In the genomic region with DNA sequence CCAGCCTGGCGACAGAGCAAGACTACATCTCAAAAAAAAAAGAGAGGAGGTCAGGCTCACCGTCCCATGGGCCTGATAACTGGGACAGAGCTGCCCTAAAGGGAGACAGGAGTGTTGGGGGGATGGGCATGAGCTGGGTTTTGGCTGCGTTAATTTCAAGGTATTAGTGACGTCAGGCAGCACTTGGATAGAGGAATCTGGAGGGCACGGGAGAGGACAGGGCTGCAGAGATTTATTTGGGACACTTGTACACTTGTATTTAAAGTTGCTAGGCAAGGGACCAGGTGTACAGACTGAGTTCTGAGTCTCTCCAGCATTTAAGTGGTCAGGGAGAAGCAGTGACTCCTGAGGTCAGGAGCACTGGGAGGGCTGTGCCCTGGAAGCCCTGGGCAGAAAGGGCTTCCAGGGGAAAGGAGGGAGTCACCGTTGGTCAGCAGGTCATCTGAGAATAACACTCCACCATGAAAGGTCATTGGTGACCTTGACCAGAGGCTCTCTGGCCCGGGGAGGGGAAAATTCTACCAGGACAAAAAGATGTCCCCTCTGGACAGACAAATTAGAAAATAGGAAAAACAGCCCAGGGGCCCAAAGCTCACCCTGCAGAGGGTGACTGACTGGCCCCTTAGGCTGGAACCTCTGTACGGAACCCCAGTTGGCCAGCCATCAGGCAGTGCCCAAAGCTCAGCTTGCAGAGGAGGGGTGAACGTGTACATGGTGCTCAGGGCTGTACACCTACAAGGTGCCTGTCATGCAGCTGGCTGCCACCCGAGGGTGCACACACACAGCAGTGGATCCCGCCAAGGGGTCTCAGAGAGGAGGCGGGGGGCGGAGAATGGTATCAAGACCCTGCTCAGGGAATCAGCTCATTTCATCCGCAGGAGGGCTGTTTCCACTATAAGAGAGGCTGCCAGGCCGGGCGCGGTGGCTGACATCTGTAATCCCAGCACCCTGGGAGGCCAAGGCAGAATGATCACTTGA, we compare ENCODE assay signal across 1 cellular context.
TF ChIP-seq lines count a peak whose summit lies in the region.

No MANE protein-coding gene starts in this region.

TF ChIP-seq in HepG2, 621 proteins besides CTCF, POLR2A, EP300 and RAD21 (continues in another document):
- TF ChIP-seq ZNF331 (CRISPR knock-in tag; IDR thresholded peaks at IDR 0.05) = 0 out of 2 replicates have a peak, but pooled peaks have one; percentile 19
- TF ChIP-seq POLR2AphosphoS2 (IDR thresholded peaks at IDR 0.05; ENCODE audit: low read depth, low read length) = no peak
- TF ChIP-seq IRF2 (CRISPR knock-in tag; IDR thresholded peaks at IDR 0.05) = 0 out of 2 replicates have a peak, but pooled peaks have one; percentile 10
- TF ChIP-seq GFI1 (CRISPR knock-in tag; IDR thresholded peaks at IDR 0.05; ENCODE audit: borderline replicate concordance) = peak; percentile 56
- TF ChIP-seq STAG1 (CRISPR knock-in tag; IDR thresholded peaks at IDR 0.05) = peak; percentile 51
- no peak for TF ChIP-seq ZNF720 (CRISPR knock-in tag; IDR thresholded peaks at IDR 0.05)
- TF ChIP-seq, protein P1, sequence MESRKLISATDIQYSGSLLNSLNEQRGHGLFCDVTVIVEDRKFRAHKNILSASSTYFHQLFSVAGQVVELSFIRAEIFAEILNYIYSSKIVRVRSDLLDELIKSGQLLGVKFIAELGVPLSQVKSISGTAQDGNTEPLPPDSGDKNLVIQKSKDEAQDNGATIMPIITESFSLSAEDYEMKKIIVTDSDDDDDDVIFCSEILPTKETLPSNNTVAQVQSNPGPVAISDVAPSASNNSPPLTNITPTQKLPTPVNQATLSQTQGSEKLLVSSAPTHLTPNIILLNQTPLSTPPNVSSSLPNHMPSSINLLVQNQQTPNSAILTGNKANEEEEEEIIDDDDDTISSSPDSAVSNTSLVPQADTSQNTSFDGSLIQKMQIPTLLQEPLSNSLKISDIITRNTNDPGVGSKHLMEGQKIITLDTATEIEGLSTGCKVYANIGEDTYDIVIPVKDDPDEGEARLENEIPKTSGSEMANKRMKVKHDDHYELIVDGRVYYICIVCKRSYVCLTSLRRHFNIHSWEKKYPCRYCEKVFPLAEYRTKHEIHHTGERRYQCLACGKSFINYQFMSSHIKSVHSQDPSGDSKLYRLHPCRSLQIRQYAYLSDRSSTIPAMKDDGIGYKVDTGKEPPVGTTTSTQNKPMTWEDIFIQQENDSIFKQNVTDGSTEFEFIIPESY (CRISPR knock-in tag; IDR thresholded peaks at IDR 0.05) = peak; percentile 91
- TF ChIP-seq ZSCAN25 (CRISPR knock-in tag; IDR thresholded peaks at IDR 0.05) = peak; percentile 58; the same call in 1 of the 2 replicates
- TF ChIP-seq, protein P2, sequence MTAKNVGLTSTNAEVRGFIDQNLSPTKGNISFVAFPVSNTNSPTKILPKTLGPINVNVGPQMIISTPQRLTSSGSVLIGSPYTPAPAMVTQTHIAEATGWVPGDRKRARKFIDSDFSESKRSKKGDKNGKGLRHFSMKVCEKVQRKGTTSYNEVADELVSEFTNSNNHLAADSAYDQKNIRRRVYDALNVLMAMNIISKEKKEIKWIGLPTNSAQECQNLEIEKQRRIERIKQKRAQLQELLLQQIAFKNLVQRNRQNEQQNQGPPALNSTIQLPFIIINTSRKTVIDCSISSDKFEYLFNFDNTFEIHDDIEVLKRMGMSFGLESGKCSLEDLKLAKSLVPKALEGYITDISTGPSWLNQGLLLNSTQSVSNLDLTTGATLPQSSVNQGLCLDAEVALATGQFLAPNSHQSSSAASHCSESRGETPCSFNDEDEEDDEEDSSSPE (CRISPR knock-in tag; IDR thresholded peaks at IDR 0.05) = no peak
- 0 out of 2 replicates have a peak, but pooled peaks have one; percentile 27 for TF ChIP-seq ZMYM3 (CRISPR knock-in tag; IDR thresholded peaks at IDR 0.05)
- TF ChIP-seq ZNF318 (CRISPR knock-in tag; IDR thresholded peaks at IDR 0.05) = no peak
- no peak for TF ChIP-seq NONO (IDR thresholded peaks at IDR 0.05)
- TF ChIP-seq NONO (CRISPR knock-in tag; conservative IDR thresholded peaks at IDR 0.05) = 0 out of 2 replicates have a peak, but pooled peaks have one; percentile 29
- TF ChIP-seq MTA1 (CRISPR knock-in tag; IDR thresholded peaks at IDR 0.05; ENCODE audit: borderline replicate concordance) = peak; percentile 67; the same call in 1 of the 2 replicates
- TF ChIP-seq, protein P3, sequence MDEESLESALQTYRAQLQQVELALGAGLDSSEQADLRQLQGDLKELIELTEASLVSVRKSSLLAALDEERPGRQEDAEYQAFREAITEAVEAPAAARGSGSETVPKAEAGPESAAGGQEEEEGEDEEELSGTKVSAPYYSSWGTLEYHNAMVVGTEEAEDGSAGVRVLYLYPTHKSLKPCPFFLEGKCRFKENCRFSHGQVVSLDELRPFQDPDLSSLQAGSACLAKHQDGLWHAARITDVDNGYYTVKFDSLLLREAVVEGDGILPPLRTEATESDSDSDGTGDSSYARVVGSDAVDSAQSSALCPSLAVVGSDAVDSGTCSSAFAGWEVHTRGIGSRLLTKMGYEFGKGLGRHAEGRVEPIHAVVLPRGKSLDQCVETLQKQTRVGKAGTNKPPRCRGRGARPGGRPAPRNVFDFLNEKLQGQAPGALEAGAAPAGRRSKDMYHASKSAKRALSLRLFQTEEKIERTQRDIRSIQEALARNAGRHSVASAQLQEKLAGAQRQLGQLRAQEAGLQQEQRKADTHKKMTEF (CRISPR knock-in tag; IDR thresholded peaks at IDR 0.05) = 0 out of 2 replicates have a peak, but pooled peaks have one; percentile 21
- TF ChIP-seq ZNF296 (CRISPR knock-in tag; conservative IDR thresholded peaks at IDR 0.05) = no peak
- TF ChIP-seq RARA (CRISPR knock-in tag; IDR thresholded peaks at IDR 0.05) = peak; percentile 52
- 0 out of 2 replicates have a peak, but pooled peaks have one; percentile 36 for TF ChIP-seq ZNF264 (CRISPR knock-in tag; IDR thresholded peaks at IDR 0.05)
- TF ChIP-seq PHF21A (CRISPR knock-in tag; IDR thresholded peaks at IDR 0.05) = peak; percentile 58; the same call in 1 of the 2 replicates
- TF ChIP-seq IKZF5 (CRISPR knock-in tag; IDR thresholded peaks at IDR 0.05) = 0 out of 2 replicates have a peak, but pooled peaks have one; percentile 23
- TF ChIP-seq, protein P4, sequence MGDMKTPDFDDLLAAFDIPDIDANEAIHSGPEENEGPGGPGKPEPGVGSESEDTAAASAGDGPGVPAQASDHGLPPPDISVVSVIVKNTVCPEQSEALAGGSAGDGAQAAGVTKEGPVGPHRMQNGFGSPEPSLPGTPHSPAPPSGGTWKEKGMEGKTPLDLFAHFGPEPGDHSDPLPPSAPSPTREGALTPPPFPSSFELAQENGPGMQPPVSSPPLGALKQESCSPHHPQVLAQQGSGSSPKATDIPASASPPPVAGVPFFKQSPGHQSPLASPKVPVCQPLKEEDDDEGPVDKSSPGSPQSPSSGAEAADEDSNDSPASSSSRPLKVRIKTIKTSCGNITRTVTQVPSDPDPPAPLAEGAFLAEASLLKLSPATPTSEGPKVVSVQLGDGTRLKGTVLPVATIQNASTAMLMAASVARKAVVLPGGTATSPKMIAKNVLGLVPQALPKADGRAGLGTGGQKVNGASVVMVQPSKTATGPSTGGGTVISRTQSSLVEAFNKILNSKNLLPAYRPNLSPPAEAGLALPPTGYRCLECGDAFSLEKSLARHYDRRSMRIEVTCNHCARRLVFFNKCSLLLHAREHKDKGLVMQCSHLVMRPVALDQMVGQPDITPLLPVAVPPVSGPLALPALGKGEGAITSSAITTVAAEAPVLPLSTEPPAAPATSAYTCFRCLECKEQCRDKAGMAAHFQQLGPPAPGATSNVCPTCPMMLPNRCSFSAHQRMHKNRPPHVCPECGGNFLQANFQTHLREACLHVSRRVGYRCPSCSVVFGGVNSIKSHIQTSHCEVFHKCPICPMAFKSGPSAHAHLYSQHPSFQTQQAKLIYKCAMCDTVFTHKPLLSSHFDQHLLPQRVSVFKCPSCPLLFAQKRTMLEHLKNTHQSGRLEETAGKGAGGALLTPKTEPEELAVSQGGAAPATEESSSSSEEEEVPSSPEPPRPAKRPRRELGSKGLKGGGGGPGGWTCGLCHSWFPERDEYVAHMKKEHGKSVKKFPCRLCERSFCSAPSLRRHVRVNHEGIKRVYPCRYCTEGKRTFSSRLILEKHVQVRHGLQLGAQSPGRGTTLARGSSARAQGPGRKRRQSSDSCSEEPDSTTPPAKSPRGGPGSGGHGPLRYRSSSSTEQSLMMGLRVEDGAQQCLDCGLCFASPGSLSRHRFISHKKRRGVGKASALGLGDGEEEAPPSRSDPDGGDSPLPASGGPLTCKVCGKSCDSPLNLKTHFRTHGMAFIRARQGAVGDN (CRISPR knock-in tag; IDR thresholded peaks at IDR 0.05) = peak; percentile 45; the same call in 1 of the 2 replicates
- peak; percentile 25; the same call in 1 of the 2 replicates for TF ChIP-seq ZFY (CRISPR knock-in tag; IDR thresholded peaks at IDR 0.05)
- no peak for TF ChIP-seq LCORL (IDR thresholded peaks at IDR 0.05)
- peak; percentile 27; the same call in 1 of the 2 replicates for TF ChIP-seq LCORL (CRISPR knock-in tag; IDR thresholded peaks at IDR 0.05)
- TF ChIP-seq ZNF614 (CRISPR knock-in tag; IDR thresholded peaks at IDR 0.05; ENCODE audit: borderline replicate concordance) = 0 out of 2 replicates have a peak, but pooled peaks have one; percentile 11
- TF ChIP-seq NR2F6 (IDR thresholded peaks at IDR 0.05) = peak; percentile 68
- no peak for TF ChIP-seq NR2F6 (CRISPR knock-in tag; IDR thresholded peaks at IDR 0.05)
- peak; percentile 53 for TF ChIP-seq HNF4A (CRISPR knock-in tag; IDR thresholded peaks at IDR 0.05)
- TF ChIP-seq, protein P5, sequence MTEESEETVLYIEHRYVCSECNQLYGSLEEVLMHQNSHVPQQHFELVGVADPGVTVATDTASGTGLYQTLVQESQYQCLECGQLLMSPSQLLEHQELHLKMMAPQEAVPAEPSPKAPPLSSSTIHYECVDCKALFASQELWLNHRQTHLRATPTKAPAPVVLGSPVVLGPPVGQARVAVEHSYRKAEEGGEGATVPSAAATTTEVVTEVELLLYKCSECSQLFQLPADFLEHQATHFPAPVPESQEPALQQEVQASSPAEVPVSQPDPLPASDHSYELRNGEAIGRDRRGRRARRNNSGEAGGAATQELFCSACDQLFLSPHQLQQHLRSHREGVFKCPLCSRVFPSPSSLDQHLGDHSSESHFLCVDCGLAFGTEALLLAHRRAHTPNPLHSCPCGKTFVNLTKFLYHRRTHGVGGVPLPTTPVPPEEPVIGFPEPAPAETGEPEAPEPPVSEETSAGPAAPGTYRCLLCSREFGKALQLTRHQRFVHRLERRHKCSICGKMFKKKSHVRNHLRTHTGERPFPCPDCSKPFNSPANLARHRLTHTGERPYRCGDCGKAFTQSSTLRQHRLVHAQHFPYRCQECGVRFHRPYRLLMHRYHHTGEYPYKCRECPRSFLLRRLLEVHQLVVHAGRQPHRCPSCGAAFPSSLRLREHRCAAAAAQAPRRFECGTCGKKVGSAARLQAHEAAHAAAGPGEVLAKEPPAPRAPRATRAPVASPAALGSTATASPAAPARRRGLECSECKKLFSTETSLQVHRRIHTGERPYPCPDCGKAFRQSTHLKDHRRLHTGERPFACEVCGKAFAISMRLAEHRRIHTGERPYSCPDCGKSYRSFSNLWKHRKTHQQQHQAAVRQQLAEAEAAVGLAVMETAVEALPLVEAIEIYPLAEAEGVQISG (CRISPR knock-in tag; IDR thresholded peaks at IDR 0.05) = peak; percentile 18; the same call in 1 of the 2 replicates
- 0 out of 2 replicates have a peak, but pooled peaks have one; percentile 61 for TF ChIP-seq BORCS8-MEF2B (CRISPR knock-in tag; IDR thresholded peaks at IDR 0.05)
- TF ChIP-seq ZNF225 (CRISPR knock-in tag; IDR thresholded peaks at IDR 0.05) = no peak
